In the genomic region with DNA sequence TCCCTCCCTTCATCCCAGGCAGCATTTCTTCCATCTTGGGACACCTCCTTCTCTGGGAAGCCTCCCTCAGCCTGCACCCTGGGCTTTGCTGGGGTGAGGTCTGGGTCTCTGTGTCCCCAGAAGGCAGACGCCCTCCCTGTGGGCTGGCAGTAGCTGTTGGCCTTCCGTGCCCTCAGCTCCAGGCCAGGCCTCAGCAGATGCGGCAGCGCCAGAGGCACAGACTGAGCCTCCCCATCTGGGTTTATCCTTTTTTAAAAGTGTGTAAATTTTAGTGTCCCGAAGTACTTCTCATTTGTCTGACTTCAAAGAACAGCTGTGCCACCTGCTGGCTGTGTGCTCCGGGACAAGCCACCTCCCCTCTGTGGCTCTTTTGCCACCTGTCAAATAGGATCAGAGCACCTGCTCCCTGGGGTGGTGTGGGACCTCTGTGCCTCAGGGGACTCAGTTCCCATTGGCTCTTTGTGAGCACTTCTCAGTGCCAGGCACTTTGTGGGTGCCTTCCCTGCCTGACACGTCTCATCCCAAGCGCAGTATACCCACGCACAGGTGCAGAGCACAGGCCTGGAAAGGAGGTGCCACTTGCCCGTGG, we compare ENCODE assay signal across 2 cellular contexts.
TF ChIP-seq lines count a peak whose summit lies in the region.

No MANE protein-coding gene starts in this region.

TF ChIP-seq in IMR-90, 13 proteins besides CTCF, POLR2A, EP300 and RAD21 (continued from another document):
- TF ChIP-seq FOS (IDR thresholded peaks at IDR 0.05; ENCODE audit: low read depth, low read length) (no peak), RCOR1 (IDR thresholded peaks at IDR 0.05; ENCODE audit: insufficient replicate concordance, low read length) (no peak), MXI1 (IDR thresholded peaks at IDR 0.05; ENCODE audit: borderline replicate concordance, low read depth, low read length) (no peak), MAFK (IDR thresholded peaks at IDR 0.05; ENCODE audit: low read depth, low read length) (no peak), SMC3 (IDR thresholded peaks at IDR 0.05; ENCODE audit: low read depth, low read length) (no peak), CHD1 (IDR thresholded peaks at IDR 0.05; ENCODE audit: low read depth, low read length) (no peak), BHLHE40 (IDR thresholded peaks at IDR 0.05; ENCODE audit: low read depth, low read length) (no peak), MAZ (IDR thresholded peaks at IDR 0.05; ENCODE audit: borderline replicate concordance, low read depth, low read length) (no peak), NFE2L2 (IDR thresholded peaks at IDR 0.05; ENCODE audit: low read depth, low read length) (no peak), CEBPB (IDR thresholded peaks at IDR 0.05; ENCODE audit: low read depth, low read length) (no peak)
- TF ChIP-seq, protein P1, sequence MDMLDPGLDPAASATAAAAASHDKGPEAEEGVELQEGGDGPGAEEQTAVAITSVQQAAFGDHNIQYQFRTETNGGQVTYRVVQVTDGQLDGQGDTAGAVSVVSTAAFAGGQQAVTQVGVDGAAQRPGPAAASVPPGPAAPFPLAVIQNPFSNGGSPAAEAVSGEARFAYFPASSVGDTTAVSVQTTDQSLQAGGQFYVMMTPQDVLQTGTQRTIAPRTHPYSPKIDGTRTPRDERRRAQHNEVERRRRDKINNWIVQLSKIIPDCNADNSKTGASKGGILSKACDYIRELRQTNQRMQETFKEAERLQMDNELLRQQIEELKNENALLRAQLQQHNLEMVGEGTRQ (IDR thresholded peaks at IDR 0.05; ENCODE audit: low read depth, low read length) = no peak
- TF ChIP-seq, protein P2, sequence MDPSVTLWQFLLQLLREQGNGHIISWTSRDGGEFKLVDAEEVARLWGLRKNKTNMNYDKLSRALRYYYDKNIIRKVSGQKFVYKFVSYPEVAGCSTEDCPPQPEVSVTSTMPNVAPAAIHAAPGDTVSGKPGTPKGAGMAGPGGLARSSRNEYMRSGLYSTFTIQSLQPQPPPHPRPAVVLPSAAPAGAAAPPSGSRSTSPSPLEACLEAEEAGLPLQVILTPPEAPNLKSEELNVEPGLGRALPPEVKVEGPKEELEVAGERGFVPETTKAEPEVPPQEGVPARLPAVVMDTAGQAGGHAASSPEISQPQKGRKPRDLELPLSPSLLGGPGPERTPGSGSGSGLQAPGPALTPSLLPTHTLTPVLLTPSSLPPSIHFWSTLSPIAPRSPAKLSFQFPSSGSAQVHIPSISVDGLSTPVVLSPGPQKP (IDR thresholded peaks at IDR 0.05; ENCODE audit: borderline replicate concordance, low read depth, low read length) = no peak

TF ChIP-seq in HEK293T, 16 proteins besides CTCF, POLR2A, EP300 and RAD21 (continued from another document):
- TF ChIP-seq, protein P3, sequence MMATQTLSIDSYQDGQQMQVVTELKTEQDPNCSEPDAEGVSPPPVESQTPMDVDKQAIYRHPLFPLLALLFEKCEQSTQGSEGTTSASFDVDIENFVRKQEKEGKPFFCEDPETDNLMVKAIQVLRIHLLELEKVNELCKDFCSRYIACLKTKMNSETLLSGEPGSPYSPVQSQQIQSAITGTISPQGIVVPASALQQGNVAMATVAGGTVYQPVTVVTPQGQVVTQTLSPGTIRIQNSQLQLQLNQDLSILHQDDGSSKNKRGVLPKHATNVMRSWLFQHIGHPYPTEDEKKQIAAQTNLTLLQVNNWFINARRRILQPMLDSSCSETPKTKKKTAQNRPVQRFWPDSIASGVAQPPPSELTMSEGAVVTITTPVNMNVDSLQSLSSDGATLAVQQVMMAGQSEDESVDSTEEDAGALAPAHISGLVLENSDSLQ (IDR thresholded peaks at IDR 0.05) = no peak
- no peak for TF ChIP-seq FOXA1 (IDR thresholded peaks at IDR 0.05)
- TF ChIP-seq NFRKB (IDR thresholded peaks at IDR 0.05) = no peak
- no peak for TF ChIP-seq ZNF384 (IDR thresholded peaks at IDR 0.05)
- TF ChIP-seq CTBP1 (IDR thresholded peaks at IDR 0.05; ENCODE audit: borderline replicate concordance) = no peak
- TF ChIP-seq ARNT (IDR thresholded peaks at IDR 0.05) = no peak
- TF ChIP-seq LEF1 (IDR thresholded peaks at IDR 0.05; ENCODE audit: borderline replicate concordance) = no peak
